Comparison of ENCODE assay signal across 7 cellular contexts in genomic region chr1:167687919-167688519, GRCh38. TPM values are rescaled to one million over a fixed set of nuclear protein-coding genes. Genes with fewer than 3 reads are reported as not detected.
DNase-seq lines count a peak whose midpoint lies in the region; ATAC-seq and TF ChIP-seq lines count a peak whose summit lies in the region.

No MANE protein-coding gene starts in this region.

- H3K4me3 Mint-ChIP-seq in activated CD4-positive, alpha-beta memory T cell treated with anti-CD3 and anti-CD28 coated beads for 36 hours, result no peak overlapping the region

- H4K91ac ChIP-seq in mesenchymal stem cell (ENCODE audit: low read length), result no peak overlapping the region

- no peak overlapping the region for H3K14ac ChIP-seq in mesenchymal stem cell (ENCODE audit: low read length in 2 of 2)

- H2BK12ac ChIP-seq in mesenchymal stem cell (ENCODE audit: low read length in 2 of 2), result no peak overlapping the region

- H3K4ac ChIP-seq in mesenchymal stem cell (ENCODE audit: low read depth in 1 of 2, low read length in 2 of 2), result no peak overlapping the region

- H2AK5ac ChIP-seq in mesenchymal stem cell (ENCODE audit: low read length, severe bottlenecking), result no peak overlapping the region

- no peak overlapping the region for H3K23ac ChIP-seq in mesenchymal stem cell (ENCODE audit: low read length in 2 of 2)

- peaks cover 39% of the 10 kb centered on the region for H3K36me3 Mint-ChIP-seq in activated CD4-positive, alpha-beta memory T cell treated with anti-CD3 and anti-CD28 coated beads for 36 hours

- CTCF ChIA-PET in activated CD4-positive, alpha-beta memory T cell treated with anti-CD3 and anti-CD28 coated beads for 36 hours (lab: Charles Lee), result interaction anchor here (0.7 to 6.6 kb wide), 51 partner anchors 9 to 513 kb away, joined by 3 to 227 read pairs (median 4); partner anchors contain the start of genes CREG1 and RCSD1

- no peak overlapping the region for H3K27ac ChIP-seq in mesenchymal stem cell (ENCODE audit: low read length, poor library complexity, severe bottlenecking)

- peak; percentile 78 for TF ChIP-seq CTCF in GM12874 (IDR thresholded peaks at IDR 0.05; ENCODE audit: insufficient read depth, low read depth, low read length)

- ATAC-seq in HG03439 (IDR thresholded peaks at IDR 0.05; ENCODE audit: unreplicated experiment), result peak; percentile 62

- peaks cover 19% of the 10 kb centered on the region for H3K4me1 Mint-ChIP-seq in activated CD4-positive, alpha-beta memory T cell treated with anti-CD3 and anti-CD28 coated beads for 36 hours (ENCODE audit: low read depth)

- H4K8ac ChIP-seq in mesenchymal stem cell (ENCODE audit: low read length), result no peak overlapping the region

- no peak overlapping the region for H2BK120ac ChIP-seq in mesenchymal stem cell (ENCODE audit: low read depth, low read length)

- peaks cover 0 to 26% of the 10 kb centered on the region in 2 experiments for H3K27me3 ChIP-seq in mesenchymal stem cell (ENCODE audit: control insufficient read depth in 1 of 2, insufficient read depth in 1 of 2, low read length in 2 of 2)

- POLR2A ChIA-PET in activated CD4-positive, alpha-beta memory T cell treated with anti-CD3 and anti-CD28 coated beads for 36 hours (lab: Charles Lee), result interaction anchor here (0.7 to 1.5 kb wide), 6 partner anchors 10 to 134 kb away, joined by 3 to 14 read pairs (median 3); partner anchors contain the start of gene CREG1

- DNase-seq in NCI-H82 (lab: John Stamatoyannopoulos, UW), result peak; percentile 95
- DNase-seq in activated CD4-positive, alpha-beta memory T cell treated with anti-CD3 and anti-CD28 coated beads for 36 hours, result peak; percentile 81
- DNase-seq in effector CD4-positive, alpha-beta T cell, result peak; percentile 75
- peak; percentile 80 for DNase-seq in mesenchymal stem cell
- peak; percentile 47 to 66 for DNase-seq in stimulated activated CD8-positive, alpha-beta memory T cell treated with anti-CD3 and anti-CD28 coated beads, Interleukin-2, amount 100 ng/mL, for 48 hours (ENCODE audit: low read depth in 2 of 2)

- no peaks in the 10 kb centered on the region for H3K9me3 Mint-ChIP-seq in activated CD4-positive, alpha-beta memory T cell treated with anti-CD3 and anti-CD28 coated beads for 36 hours

- H3K4me2 ChIP-seq in mesenchymal stem cell (ENCODE audit: low read length, poor library complexity, severe bottlenecking), result no peak overlapping the region

- no peak overlapping the region for H2BK15ac ChIP-seq in mesenchymal stem cell (ENCODE audit: low read depth, poor library complexity, severe bottlenecking)

- no peak overlapping the region for H2BK5ac ChIP-seq in mesenchymal stem cell (ENCODE audit: low read depth, low read length, poor library complexity, severe bottlenecking)

- H3K4me1 ChIP-seq in mesenchymal stem cell (ENCODE audit: control insufficient read depth, insufficient read depth, low read depth, low read length), result peaks cover 7% of the 10 kb centered on the region

- intact Hi-C loops in activated CD4-positive, alpha-beta memory T cell treated with anti-CD3 and anti-CD28 coated beads for 36 hours (cut with micrococcal nuclease), result loop anchor here (1.0 to 2.0 kb wide), 6 partner anchors 19 to 132 kb away; no protein-coding TSS in a partner anchor

- WGBS in mesenchymal stem cell, result 37% methylated on average over 5 of the region's 7 CpGs

- H3K9ac ChIP-seq in mesenchymal stem cell (ENCODE audit: low read length), result peak overlapping the region; percentile 1

- H3K27ac Mint-ChIP-seq in activated CD4-positive, alpha-beta memory T cell treated with anti-CD3 and anti-CD28 coated beads for 36 hours, result peak overlapping the region; percentile 76

- no peaks in the 10 kb centered on the region for H3K79me1 ChIP-seq in mesenchymal stem cell (replicated peaks; ENCODE audit: low read length, poor library complexity, severe bottlenecking)

- no peaks in the 10 kb centered on the region for H3K27me3 Mint-ChIP-seq in activated CD4-positive, alpha-beta memory T cell treated with anti-CD3 and anti-CD28 coated beads for 36 hours

- H3K9me3 ChIP-seq in mesenchymal stem cell (ENCODE audit: control insufficient read depth, low read length), result no peaks in the 10 kb centered on the region

- H3K18ac ChIP-seq in mesenchymal stem cell (ENCODE audit: low read depth in 1 of 2, low read length in 2 of 2), result no peak overlapping the region

- H3K36me3 ChIP-seq in mesenchymal stem cell (ENCODE audit: control insufficient read depth in 1 of 2, insufficient read depth in 2 of 2, low read depth in 1 of 2, low read length in 2 of 2), result no peaks in the 10 kb centered on the region

- H3K4me3 ChIP-seq in mesenchymal stem cell (ENCODE audit: insufficient read depth in 1 of 2, low read depth in 1 of 2, low read length in 2 of 2), result no peak overlapping the region

- no peak overlapping the region for H2AFZ ChIP-seq in mesenchymal stem cell (ENCODE audit: low read depth, low read length)

RNA-seq across cellular contexts. Expression of gene MPZL1, which starts 33.8 kb away (rescaled TPM):
- 10 to 100 TPM; 21.9 to 23.0 TPM for total RNA-seq in activated CD4-positive, alpha-beta memory T cell treated with anti-CD3 and anti-CD28 coated beads for 36 hours
- polyA plus RNA-seq in mesenchymal stem cell (2013, experiment 1 of 2), result 124 TPM
- polyA plus RNA-seq in mesenchymal stem cell (2013, experiment 2 of 2), result 126 TPM

RNA-seq across cellular contexts. Expression of gene RCSD1, which starts 58.0 kb away (rescaled TPM):
- total RNA-seq in activated CD4-positive, alpha-beta memory T cell treated with anti-CD3 and anti-CD28 coated beads for 36 hours, result 10 to 100 TPM; 61.7 to 65.8 TPM
- polyA plus RNA-seq in mesenchymal stem cell (2013, experiment 1 of 2), result 0.52 TPM
- polyA plus RNA-seq in mesenchymal stem cell (2013, experiment 2 of 2), result 0.44 TPM
